ENCODE assay signal across 18 cellular contexts in genomic region chr16:67534420-67534819, GRCh38. TPM values are rescaled to one million over a fixed set of nuclear protein-coding genes. Genes with fewer than 3 reads are reported as not detected.
DNase-seq lines count a peak whose midpoint lies in the region; ATAC-seq, FAIRE-seq and TF ChIP-seq lines count a peak whose summit lies in the region.
"Had no signal": no experiment of that assay in that cellular context is flagged by ENCODE, and none has a peak within 500 bp of the region (broad histone marks: within the 10 kb centered on the region; RNA-seq: fewer than 3 reads in every experiment).

No MANE protein-coding gene starts in this region.

- H2AFZ ChIP-seq in HepG2 (ENCODE audit: low read length) (no peak overlapping the region), MM.1S (ENCODE audit: low read length) (no peak overlapping the region), PC-9 (no peak overlapping the region)

- H3K27me3 ChIP-seq in HepG2 (ENCODE audit: control insufficient read depth in 1 of 2, insufficient read depth in 2 of 2, low read length in 2 of 2) (no peaks in the 10 kb centered on the region; a peak in 1 of 5 replicates), right lobe of liver (no peaks in the 10 kb centered on the region), MM.1S (replicated peaks; ENCODE audit: insufficient read depth, low read length) (no peaks in the 10 kb centered on the region), PC-9 (ENCODE audit: insufficient read depth, low read depth) (no peaks in the 10 kb centered on the region)

- POLR2A ChIA-PET in HepG2 (lab: Yijun Ruan, JAX), result no interaction called here
- POLR2A ChIA-PET in activated CD8-positive, alpha-beta T cell treated with anti-CD3 and anti-CD28 coated beads for 36 hours (lab: Charles Lee), result interaction anchor here (1.2 kb wide), 1 partner anchor 9 kb away, joined by 3 read pairs; no protein-coding TSS in a partner anchor
- POLR2A ChIA-PET in PC-9 (lab: Charles Lee; ENCODE audit: unreplicated experiment), result interaction anchor here (0.6 kb wide), 1 partner anchor 816 kb away, joined by 4 read pairs; no protein-coding TSS in a partner anchor

- H3K27ac ChIP-seq in HepG2 (ENCODE audit: extremely low read length, insufficient read depth, low read length), result no peak overlapping the region
- no peak overlapping the region for H3K27ac ChIP-seq in right lobe of liver
- no peak overlapping the region for H3K27ac ChIP-seq in MM.1S (ENCODE audit: low read length)
- H3K27ac ChIP-seq in PC-9, result no peak overlapping the region

- no peak for TF ChIP-seq EP300 in HepG2 (IDR thresholded peaks at IDR 0.05; ENCODE audit: low read depth in 2 of 2, low read length in 2 of 2)
- no peak for TF ChIP-seq EP300 in HepG2 (CRISPR knock-in tag; IDR thresholded peaks at IDR 0.05; ENCODE audit: borderline replicate concordance)

- H4K20me1 ChIP-seq in HepG2 (ENCODE audit: insufficient read depth, low read length) (peaks cover 35% of the 10 kb centered on the region; the same call in 1 of the 2 replicates), MM.1S (ENCODE audit: insufficient read depth, low read length) (no peaks in the 10 kb centered on the region), PC-9 (ENCODE audit: insufficient read depth) (peaks cover 3% of the 10 kb centered on the region; the same call in 1 of the 2 replicates)

- TF ChIP-seq RAD21 in HepG2 (CRISPR knock-in tag; IDR thresholded peaks at IDR 0.05), result no peak

- peaks cover 43% of the 10 kb centered on the region for H3K27me3 Mint-ChIP-seq in type B pancreatic cell
- H3K27me3 Mint-ChIP-seq in activated CD8-positive, alpha-beta T cell treated with anti-CD3 and anti-CD28 coated beads for 36 hours, result peaks cover 29% of the 10 kb centered on the region

- H3K9me3 ChIP-seq in HepG2 (ENCODE audit: low read length), result no peaks in the 10 kb centered on the region
- no peaks in the 10 kb centered on the region for H3K9me3 ChIP-seq in right lobe of liver
- no peaks in the 10 kb centered on the region for H3K9me3 ChIP-seq in MM.1S (replicated peaks; ENCODE audit: insufficient read depth, low read length)
- no peaks in the 10 kb centered on the region for H3K9me3 ChIP-seq in PC-9 (ENCODE audit: insufficient read depth, low read depth)

- peaks cover 12% of the 10 kb centered on the region; the same call in 1 of the 2 replicates for H3F3A ChIP-seq in MM.1S (ENCODE audit: insufficient read depth, low read length)
- peaks cover 14% of the 10 kb centered on the region; the same call in 1 of the 2 replicates for H3F3A ChIP-seq in PC-9 (ENCODE audit: insufficient read depth, low read depth)

- H3K9me3 Mint-ChIP-seq in type B pancreatic cell, result no peaks in the 10 kb centered on the region
- H3K9me3 Mint-ChIP-seq in activated CD8-positive, alpha-beta T cell treated with anti-CD3 and anti-CD28 coated beads for 36 hours, result no peaks in the 10 kb centered on the region
- H3K9me3 Mint-ChIP-seq: CD4-positive, alpha-beta memory T cell had no signal

- TF ChIP-seq CTCF in HepG2 (CRISPR knock-in tag; IDR thresholded peaks at IDR 0.05) (no peak), right lobe of liver (IDR thresholded peaks at IDR 0.05) (no peak), MM.1S (IDR thresholded peaks at IDR 0.05; ENCODE audit: low read length) (0 out of 2 replicates have a peak, but pooled peaks have one; percentile 4), type B pancreatic cell (conservative IDR thresholded peaks at IDR 0.05) (peak; percentile 32), PC-9 (conservative IDR thresholded peaks at IDR 0.05) (no peak)
- TF ChIP-seq CTCF in activated CD8-positive, alpha-beta T cell treated with anti-CD3 and anti-CD28 coated beads for 36 hours (IDR thresholded peaks at IDR 0.05), result no peak

- FAIRE-seq in HepG2 (lab: Jason Lieb, UNC), result peak; percentile 30
- FAIRE-seq: D721Med, H1 had no signal

- BruUV-seq in HepG2 (replicated peaks; lab: Mats Ljungman, UMichigan) (no TSS peak), PC-9 (replicated peaks; lab: Mats Ljungman, UMichigan) (no TSS peak)

- H3K9me2 ChIP-seq in MM.1S (replicated peaks; ENCODE audit: insufficient read depth, low read length) (no peaks in the 10 kb centered on the region), PC-9 (ENCODE audit: insufficient read depth) (no peaks in the 10 kb centered on the region)

- no peak overlapping the region for H3K4me2 ChIP-seq in HepG2 (ENCODE audit: low read depth, low read length)
- H3K4me2 ChIP-seq in MM.1S (ENCODE audit: low read depth, low read length), result no peak overlapping the region
- no peak overlapping the region for H3K4me2 ChIP-seq in PC-9

- H3K4me1 Mint-ChIP-seq in type B pancreatic cell (ENCODE audit: unreplicated experiment), result peaks cover 44% of the 10 kb centered on the region
- peaks cover 31% of the 10 kb centered on the region for H3K4me1 Mint-ChIP-seq in activated CD8-positive, alpha-beta T cell treated with anti-CD3 and anti-CD28 coated beads for 36 hours (ENCODE audit: low read depth)

- no peak overlapping the region for H3K4me3 ChIP-seq in HepG2 (replicated peaks in 1 of 3; ENCODE audit: insufficient read depth in 1 of 3, low read depth in 2 of 3, low read length in 3 of 3)
- H3K4me3 ChIP-seq in right lobe of liver, result no peak overlapping the region
- no peak overlapping the region for H3K4me3 ChIP-seq in MM.1S (ENCODE audit: low read length)
- H3K4me3 ChIP-seq in PC-9, result no peak overlapping the region

- peak overlapping the region; percentile 86 for H3K27ac Mint-ChIP-seq in type B pancreatic cell
- no peak overlapping the region for H3K27ac Mint-ChIP-seq in activated CD8-positive, alpha-beta T cell treated with anti-CD3 and anti-CD28 coated beads for 36 hours

- no peak for TF ChIP-seq POLR2A in HepG2 (IDR thresholded peaks at IDR 0.05; ENCODE audit: insufficient read depth in 1 of 2, low read depth in 2 of 2, low read length in 2 of 2)
- no peak for TF ChIP-seq POLR2A in right lobe of liver (IDR thresholded peaks at IDR 0.05)
- no peak for TF ChIP-seq POLR2A in erythroblast (IDR thresholded peaks at IDR 0.05; ENCODE audit: low read length)

- intact Hi-C loops in HepG2 (cut with micrococcal nuclease; ENCODE audit: unreplicated experiment) (no loop called here), right lobe of liver (cut with DNase I) (no loop called here), PC-9 (cut with micrococcal nuclease; ENCODE audit: unreplicated experiment) (no loop called here)
- intact Hi-C loops in activated CD8-positive, alpha-beta T cell treated with anti-CD3 and anti-CD28 coated beads for 36 hours (cut with micrococcal nuclease), result no loop called here

- no peak for ATAC-seq in HepG2
- ATAC-seq in right lobe of liver, result no peak
- ATAC-seq in activated CD8-positive, alpha-beta T cell treated with anti-CD3 and anti-CD28 coated beads for 36 hours, result no peak

- H3K4me1 ChIP-seq in HepG2 (ENCODE audit: insufficient read depth, low read length), result peaks cover 51% of the 10 kb centered on the region
- H3K4me1 ChIP-seq in right lobe of liver, result peaks cover 0 to 30% (median 8%) of the 10 kb centered on the region in 4 donors
- peaks cover 10% of the 10 kb centered on the region for H3K4me1 ChIP-seq in MM.1S (ENCODE audit: low read length)
- H3K4me1 ChIP-seq in PC-9 (replicated peaks; ENCODE audit: insufficient read depth), result peaks cover 7% of the 10 kb centered on the region

- H3K4me3 Mint-ChIP-seq in type B pancreatic cell, result peak overlapping the region; percentile 48
- no peak overlapping the region for H3K4me3 Mint-ChIP-seq in activated CD8-positive, alpha-beta T cell treated with anti-CD3 and anti-CD28 coated beads for 36 hours

- H3K36me3 ChIP-seq in HepG2 (replicated peaks in 1 of 2; ENCODE audit: control insufficient read depth in 1 of 2, insufficient read depth in 2 of 2, low read length in 2 of 2), result peaks cover under 1 to 1% of the 10 kb centered on the region in 2 experiments; a peak in 1 of 5 replicates
- H3K36me3 ChIP-seq in right lobe of liver, result no peaks in the 10 kb centered on the region
- no peaks in the 10 kb centered on the region for H3K36me3 ChIP-seq in MM.1S (replicated peaks; ENCODE audit: insufficient read depth, low read length)
- H3K36me3 ChIP-seq in PC-9 (ENCODE audit: low read depth), result no peaks in the 10 kb centered on the region

- DNase-seq in HepG2 (ENCODE audit: low spot score), result no peak
- DNase-seq in right lobe of liver, result no peak
- no peak for DNase-seq in MM.1S
- DNase-seq in erythroblast (lab: John Stamatoyannopoulos, UW), result peak; percentile 27 to 44
- DNase-seq in type B pancreatic cell (ENCODE audit: extremely low spot score, unreplicated experiment), result no peak
- DNase-seq in activated CD8-positive, alpha-beta T cell treated with anti-CD3 and anti-CD28 coated beads for 36 hours, result no peak
- DNase-seq in stimulated activated CD4-positive, alpha-beta T cell treated with anti-CD3 and anti-CD28 coated beads, Interleukin-2, amount 100 ng/mL, for 24 hours, result no peak
- DNase-seq in PC-9, result no peak
- DNase-seq: CD4-positive, alpha-beta memory T cell; DND-41; GDM1; NCI-H1092; NCI-H345; NCI-H526 treated with DMSO at 0.1 percent for 48 hours; NK-92 treated with Interleukin-12 subunit alpha and Interleukin-12 subunit beta, amount 100 ng/mL, for 24 hours had no signal

- peaks cover 4% of the 10 kb centered on the region for H3K79me2 ChIP-seq in HepG2 (ENCODE audit: insufficient read depth, low read length)
- H3K79me2 ChIP-seq in MM.1S (ENCODE audit: low read length), result peaks cover 51% of the 10 kb centered on the region
- H3K79me2 ChIP-seq in PC-9 (ENCODE audit: low read depth), result peaks cover 41% of the 10 kb centered on the region

- H3K36me3 Mint-ChIP-seq in type B pancreatic cell, result no peaks in the 10 kb centered on the region
- H3K36me3 Mint-ChIP-seq in activated CD8-positive, alpha-beta T cell treated with anti-CD3 and anti-CD28 coated beads for 36 hours (ENCODE audit: low read depth), result no peaks in the 10 kb centered on the region

- in situ Hi-C loops in HepG2 (cut with HindIII; ENCODE audit: extremely low pct_ligation_motif_present, low pct_unique_long_range_greater_than_20kb), result no loop called here

- CTCF ChIA-PET in HepG2 (lab: Yijun Ruan, JAX; ENCODE audit: low intra/inter-chr PET ratio, low total read pairs) (interaction anchor here (2.2 kb wide), 1 partner anchor 13 kb away, joined by 10 read pairs; no protein-coding TSS in a partner anchor), PC-9 (lab: Charles Lee) (no interaction called here)
- CTCF ChIA-PET in activated CD8-positive, alpha-beta T cell treated with anti-CD3 and anti-CD28 coated beads for 36 hours (lab: Charles Lee), result interaction anchor here (0.9 to 11.4 kb wide), 4 partner anchors 10 to 13 kb away, joined by 3 to 135 read pairs (median 30); no protein-coding TSS in a partner anchor

- no peak overlapping the region for H3K9ac ChIP-seq in HepG2 (ENCODE audit: insufficient read depth, low read depth, low read length)
- H3K9ac ChIP-seq in MM.1S (ENCODE audit: low read length), result no peak overlapping the region

RNA-seq across cellular contexts. Expression of gene RIPOR1, which starts 5.8 kb away (rescaled TPM):
- total RNA-seq in HepG2 (2016; rRNA removed; fragmentation: Illumina TruSeq; extraction: Trizol) (4.6 and 11.2 TPM in 2 replicates), right lobe of liver (10 to 100 TPM; 19.9 to 35.0 (median 26.8) TPM), type B pancreatic cell (ENCODE audit: low replicate concordance) (38.5 and 43.1 TPM in 2 replicates), PC-9 (2021) (76.7 and 113 TPM in 2 replicates)
- total RNA-seq in HepG2 (2016; cell fraction: cytosol; rRNA removed; fragmentation: Illumina TruSeq; extraction: Trizol; ENCODE audit: low read depth), result 3.4 and 4.7 TPM in 2 replicates
- total RNA-seq in HepG2 (2016; cell fraction: insoluble cytoplasmic fraction; rRNA removed; fragmentation: Illumina TruSeq; extraction: Trizol), result 3.9 and 9.6 TPM in 2 replicates
- 8.9 and 11.8 TPM in 2 replicates for total RNA-seq in HepG2 (2016; cell fraction: membrane; rRNA removed; fragmentation: Illumina TruSeq; extraction: Trizol)
- total RNA-seq in HepG2 (2016; cell fraction: nucleus; rRNA removed; fragmentation: Illumina TruSeq; extraction: Trizol), result 12.3 and 18.6 TPM in 2 replicates
- polyA plus RNA-seq in HepG2 (2011; rRNA removed), result 5.7 and 8.1 TPM in 2 replicates
- 2.4 and 3.4 TPM in 2 replicates for polyA plus RNA-seq in HepG2 (2011; cell fraction: cytosol; rRNA removed)
- 40.0 and 43.3 TPM in 2 replicates for polyA plus RNA-seq in HepG2 (2011; cell fraction: nucleus; rRNA removed)
- 16.0 and 16.5 TPM in 2 replicates for polyA plus RNA-seq in HepG2 (2012)
- polyA plus RNA-seq in HepG2 (2016; cell fraction: cytosol; fragmentation: Illumina TruSeq; extraction: Trizol; ENCODE audit: low read depth), result 1.9 and 2.2 TPM in 2 replicates
- 7.7 and 13.5 TPM in 2 replicates for polyA plus RNA-seq in HepG2 (2016; cell fraction: insoluble cytoplasmic fraction; fragmentation: Illumina TruSeq; extraction: Trizol; ENCODE audit: low read depth)
- polyA plus RNA-seq in HepG2 (2016; cell fraction: membrane; fragmentation: Illumina TruSeq; extraction: Trizol; ENCODE audit: low read depth), result 5.9 and 6.9 TPM in 2 replicates
- 26.9 and 30.6 TPM in 2 replicates for polyA plus RNA-seq in HepG2 (2016; cell fraction: nucleus; fragmentation: Illumina TruSeq; extraction: Trizol; ENCODE audit: insufficient read depth, low read depth)
- 7.9 and 21.6 TPM in 2 replicates for polyA minus RNA-seq in HepG2 (2011; rRNA and poly(A)+ RNA removed; ENCODE audit: low replicate concordance)
- polyA minus RNA-seq in HepG2 (2011; cell fraction: cytosol; rRNA and poly(A)+ RNA removed), result 6.8 and 12.0 TPM in 2 replicates
- polyA minus RNA-seq in HepG2 (2011; cell fraction: nucleus; rRNA and poly(A)+ RNA removed), result 11.6 and 18.2 TPM in 2 replicates
- total RNA-seq in activated CD8-positive, alpha-beta T cell treated with anti-CD3 and anti-CD28 coated beads for 36 hours, result 10 to 100 TPM; 15.7 to 20.0 TPM

RNA-seq across cellular contexts. Expression of gene CTCF, which starts 27.9 kb away (rescaled TPM):
- total RNA-seq in HepG2 (2016; rRNA removed; fragmentation: Illumina TruSeq; extraction: Trizol), result 37.5 and 59.3 TPM in 2 replicates
- 34.6 and 44.2 TPM in 2 replicates for total RNA-seq in HepG2 (2016; cell fraction: cytosol; rRNA removed; fragmentation: Illumina TruSeq; extraction: Trizol; ENCODE audit: low read depth)
- 39.6 and 55.1 TPM in 2 replicates for total RNA-seq in HepG2 (2016; cell fraction: insoluble cytoplasmic fraction; rRNA removed; fragmentation: Illumina TruSeq; extraction: Trizol)
- 33.3 and 34.7 TPM in 2 replicates for total RNA-seq in HepG2 (2016; cell fraction: membrane; rRNA removed; fragmentation: Illumina TruSeq; extraction: Trizol)
- 29.9 and 36.5 TPM in 2 replicates for total RNA-seq in HepG2 (2016; cell fraction: nucleus; rRNA removed; fragmentation: Illumina TruSeq; extraction: Trizol)
- polyA plus RNA-seq in HepG2 (2011; rRNA removed), result 19.5 and 20.8 TPM in 2 replicates
- polyA plus RNA-seq in HepG2 (2011; cell fraction: cytosol; rRNA removed), result 13.7 and 18.2 TPM in 2 replicates
- polyA plus RNA-seq in HepG2 (2011; cell fraction: nucleus; rRNA removed), result 11.7 and 14.3 TPM in 2 replicates
- polyA plus RNA-seq in HepG2 (2012), result 30.2 and 31.1 TPM in 2 replicates
- polyA plus RNA-seq in HepG2 (2016; cell fraction: cytosol; fragmentation: Illumina TruSeq; extraction: Trizol; ENCODE audit: low read depth), result 4.1 and 4.9 TPM in 2 replicates
- 70.3 and 81.8 TPM in 2 replicates for polyA plus RNA-seq in HepG2 (2016; cell fraction: insoluble cytoplasmic fraction; fragmentation: Illumina TruSeq; extraction: Trizol; ENCODE audit: low read depth)
- 17.1 and 17.9 TPM in 2 replicates for polyA plus RNA-seq in HepG2 (2016; cell fraction: membrane; fragmentation: Illumina TruSeq; extraction: Trizol; ENCODE audit: low read depth)
- 63.9 and 64.9 TPM in 2 replicates for polyA plus RNA-seq in HepG2 (2016; cell fraction: nucleus; fragmentation: Illumina TruSeq; extraction: Trizol; ENCODE audit: insufficient read depth, low read depth)
- 21.8 and 43.8 TPM in 2 replicates for polyA minus RNA-seq in HepG2 (2011; rRNA and poly(A)+ RNA removed; ENCODE audit: low replicate concordance)
- polyA minus RNA-seq in HepG2 (2011; cell fraction: cytosol; rRNA and poly(A)+ RNA removed), result 20.8 and 21.5 TPM in 2 replicates
- 17.9 and 26.4 TPM in 2 replicates for polyA minus RNA-seq in HepG2 (2011; cell fraction: nucleus; rRNA and poly(A)+ RNA removed)
- 10 to 100 TPM; 14.3 to 18.5 (median 17.0) TPM for total RNA-seq in right lobe of liver
- 48.4 and 57.8 TPM in 2 replicates for total RNA-seq in type B pancreatic cell (ENCODE audit: low replicate concordance)
- total RNA-seq in activated CD8-positive, alpha-beta T cell treated with anti-CD3 and anti-CD28 coated beads for 36 hours, result 10 to 100 TPM; 47.4 to 50.6 TPM
- 35.3 and 39.0 TPM in 2 replicates for total RNA-seq in PC-9 (2021)

RNA-seq across cellular contexts. Expression of gene AGRP, which starts 51.1 kb away (rescaled TPM):
- total RNA-seq in HepG2 (2016; rRNA removed; fragmentation: Illumina TruSeq; extraction: Trizol), result not detected in 2 replicates
- not detected in 2 replicates for total RNA-seq in HepG2 (2016; cell fraction: cytosol; rRNA removed; fragmentation: Illumina TruSeq; extraction: Trizol; ENCODE audit: low read depth)
- total RNA-seq in HepG2 (2016; cell fraction: insoluble cytoplasmic fraction; rRNA removed; fragmentation: Illumina TruSeq; extraction: Trizol), result not detected in 2 replicates
- total RNA-seq in HepG2 (2016; cell fraction: membrane; rRNA removed; fragmentation: Illumina TruSeq; extraction: Trizol), result 0.28 TPM in 1 of 2 replicates, not detected in the other
- total RNA-seq in HepG2 (2016; cell fraction: nucleus; rRNA removed; fragmentation: Illumina TruSeq; extraction: Trizol), result not detected in 2 replicates
- not detected in 2 replicates for polyA plus RNA-seq in HepG2 (2011; rRNA removed)
- 0.34 TPM in 1 of 2 replicates, not detected in the other for polyA plus RNA-seq in HepG2 (2011; cell fraction: cytosol; rRNA removed)
- not detected in 2 replicates for polyA plus RNA-seq in HepG2 (2011; cell fraction: nucleus; rRNA removed)
- 0.75 TPM in 1 of 2 replicates, not detected in the other for polyA plus RNA-seq in HepG2 (2012)
- not detected in 2 replicates for polyA plus RNA-seq in HepG2 (2016; cell fraction: cytosol; fragmentation: Illumina TruSeq; extraction: Trizol; ENCODE audit: low read depth)
- not detected in 2 replicates for polyA plus RNA-seq in HepG2 (2016; cell fraction: insoluble cytoplasmic fraction; fragmentation: Illumina TruSeq; extraction: Trizol; ENCODE audit: low read depth)
- not detected in 2 replicates for polyA plus RNA-seq in HepG2 (2016; cell fraction: membrane; fragmentation: Illumina TruSeq; extraction: Trizol; ENCODE audit: low read depth)
- polyA plus RNA-seq in HepG2 (2016; cell fraction: nucleus; fragmentation: Illumina TruSeq; extraction: Trizol; ENCODE audit: insufficient read depth, low read depth), result not detected in 2 replicates
- not detected in 2 replicates for polyA minus RNA-seq in HepG2 (2011; rRNA and poly(A)+ RNA removed; ENCODE audit: low replicate concordance)
- polyA minus RNA-seq in HepG2 (2011; cell fraction: cytosol; rRNA and poly(A)+ RNA removed), result not detected in 2 replicates
- not detected in 2 replicates for polyA minus RNA-seq in HepG2 (2011; cell fraction: nucleus; rRNA and poly(A)+ RNA removed)
- total RNA-seq in right lobe of liver, result not detected
- total RNA-seq in type B pancreatic cell (ENCODE audit: low replicate concordance), result not detected in 2 replicates
- total RNA-seq in activated CD8-positive, alpha-beta T cell treated with anti-CD3 and anti-CD28 coated beads for 36 hours, result not detected
- total RNA-seq in PC-9 (2021), result not detected in 2 replicates
- total RNA-seq: A673; CD4-positive, alpha-beta memory T cell; H1 had no signal
- polyA plus RNA-seq: CD4-positive, alpha-beta memory T cell; H1 had no signal

RNA-seq across cellular contexts. Expression of gene ATP6V0D1, which starts 53.5 kb away (rescaled TPM):
- total RNA-seq in HepG2 (2016; rRNA removed; fragmentation: Illumina TruSeq; extraction: Trizol) (49.5 and 51.1 TPM in 2 replicates), right lobe of liver (10 to 100 TPM; 33.6 to 84.6 (median 47.0) TPM), type B pancreatic cell (ENCODE audit: low replicate concordance) (73.5 and 94.4 TPM in 2 replicates), PC-9 (2021) (51.5 and 61.0 TPM in 2 replicates)
- total RNA-seq in HepG2 (2016; cell fraction: cytosol; rRNA removed; fragmentation: Illumina TruSeq; extraction: Trizol; ENCODE audit: low read depth), result 13.5 and 16.0 TPM in 2 replicates
- total RNA-seq in HepG2 (2016; cell fraction: insoluble cytoplasmic fraction; rRNA removed; fragmentation: Illumina TruSeq; extraction: Trizol), result 45.3 and 52.4 TPM in 2 replicates
- 23.6 and 25.5 TPM in 2 replicates for total RNA-seq in HepG2 (2016; cell fraction: membrane; rRNA removed; fragmentation: Illumina TruSeq; extraction: Trizol)
- total RNA-seq in HepG2 (2016; cell fraction: nucleus; rRNA removed; fragmentation: Illumina TruSeq; extraction: Trizol), result 26.3 and 30.4 TPM in 2 replicates
- 54.2 and 61.3 TPM in 2 replicates for polyA plus RNA-seq in HepG2 (2011; rRNA removed)
- polyA plus RNA-seq in HepG2 (2011; cell fraction: cytosol; rRNA removed), result 55.2 and 57.9 TPM in 2 replicates
- 32.7 and 35.9 TPM in 2 replicates for polyA plus RNA-seq in HepG2 (2011; cell fraction: nucleus; rRNA removed)
- polyA plus RNA-seq in HepG2 (2012), result 29.3 and 41.3 TPM in 2 replicates
- 16.4 and 17.3 TPM in 2 replicates for polyA plus RNA-seq in HepG2 (2016; cell fraction: cytosol; fragmentation: Illumina TruSeq; extraction: Trizol; ENCODE audit: low read depth)
- 55.4 and 63.8 TPM in 2 replicates for polyA plus RNA-seq in HepG2 (2016; cell fraction: insoluble cytoplasmic fraction; fragmentation: Illumina TruSeq; extraction: Trizol; ENCODE audit: low read depth)
- polyA plus RNA-seq in HepG2 (2016; cell fraction: membrane; fragmentation: Illumina TruSeq; extraction: Trizol; ENCODE audit: low read depth), result 21.4 and 22.6 TPM in 2 replicates
- 45.0 and 53.3 TPM in 2 replicates for polyA plus RNA-seq in HepG2 (2016; cell fraction: nucleus; fragmentation: Illumina TruSeq; extraction: Trizol; ENCODE audit: insufficient read depth, low read depth)
- 104 and 246 TPM in 2 replicates for polyA minus RNA-seq in HepG2 (2011; rRNA and poly(A)+ RNA removed; ENCODE audit: low replicate concordance)
- 37.9 and 45.0 TPM in 2 replicates for polyA minus RNA-seq in HepG2 (2011; cell fraction: cytosol; rRNA and poly(A)+ RNA removed)
- polyA minus RNA-seq in HepG2 (2011; cell fraction: nucleus; rRNA and poly(A)+ RNA removed), result 14.7 and 19.8 TPM in 2 replicates
- total RNA-seq in activated CD8-positive, alpha-beta T cell treated with anti-CD3 and anti-CD28 coated beads for 36 hours, result 10 to 100 TPM; 17.5 to 18.2 TPM

Comparison
In these comparisons a context has a peak if more than half of its experiments do, and no peak if none do; other contexts are left out.
1. DNase-seq: peak in erythroblast (2 of 2); none in HepG2 (single experiment), right lobe of liver (0 of 3), MM.1S (single experiment), type B pancreatic cell (single experiment), activated CD8-positive, alpha-beta T cell treated with anti-CD3 and anti-CD28 coated beads for 36 hours (single experiment), stimulated activated CD4-positive, alpha-beta T cell treated with anti-CD3 and anti-CD28 coated beads, Interleukin-2, amount 100 ng/mL, for 24 hours (0 of 2) and PC-9 (0 of 2).
2. CTCF ChIP-seq: peak in MM.1S (single experiment) and type B pancreatic cell (single experiment); none in HepG2 (single experiment), right lobe of liver (0 of 4), activated CD8-positive, alpha-beta T cell treated with anti-CD3 and anti-CD28 coated beads for 36 hours (single experiment) and PC-9 (single experiment).